Comparison of ENCODE assay signal across 8 cellular contexts in the genomic region with DNA sequence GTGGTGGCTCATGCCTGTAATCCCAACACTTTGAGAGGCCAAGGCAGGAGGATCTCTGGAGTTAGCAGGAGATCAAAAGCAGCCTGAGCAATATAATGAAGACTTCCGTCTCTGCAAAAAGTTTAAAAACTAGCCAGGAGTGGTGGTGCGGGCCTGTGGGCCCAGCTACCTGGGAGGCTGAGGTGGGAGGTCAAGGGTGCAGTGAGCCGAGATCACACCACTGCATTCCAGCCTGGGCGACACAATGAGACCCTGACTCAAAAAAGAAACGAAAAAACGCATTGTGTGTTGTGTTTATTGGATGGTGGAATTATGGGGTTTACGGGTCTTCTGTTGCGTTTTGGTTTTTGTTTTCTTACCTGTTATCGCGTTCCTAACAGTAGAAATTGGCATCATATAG. TPM values are rescaled to one million over a fixed set of nuclear protein-coding genes. Genes with fewer than 3 reads are reported as not detected.
A peak's percentile ranks its signal among the peaks of the same experiment; 100 is the strongest.
DNase-seq lines count a peak whose midpoint lies in the region; ATAC-seq, FAIRE-seq and TF ChIP-seq lines count a peak whose summit lies in the region.

No MANE protein-coding gene starts in this region.

- TF ChIP-seq CTCF in WTC11 (IDR thresholded peaks at IDR 0.05) (no peak), gastroesophageal sphincter (IDR thresholded peaks at IDR 0.05) (no peak)

- POLR2A ChIA-PET in WTC11 (lab: Charles Lee): interaction anchor here (0.8 to 1.4 kb wide), 3 partner anchors 34 to 57 kb away, joined by 3 to 8 read pairs (median 4); a partner anchor contains a TSS

- in situ Hi-C loops in GM23248 (cut with MboI): no loop called here

- no peaks in the 10 kb centered on the region for H3K9me3 Mint-ChIP-seq in WTC11

- peak overlapping the region; percentile 77 for H2AFZ ChIP-seq in GM23248

- H3K4me3 ChIP-seq in GM23248 (peak overlapping the region; percentile 94), gastroesophageal sphincter (peak overlapping the region; percentile 80 to 88), skeletal muscle cell (ENCODE audit: low read depth, low read length) (peak overlapping the region; percentile 88), small intestine (ENCODE audit: low read depth in 1 of 2, low read length in 2 of 2) (peak overlapping the region in 1 of 2 donors; percentile 73), H7 (ENCODE audit: insufficient read depth, low read depth, low read length) (no peak overlapping the region; the same call in 1 of the 2 replicates)

- no peaks in the 10 kb centered on the region for H4K20me1 ChIP-seq in GM23248 (ENCODE audit: insufficient read depth)

- CTCF ChIA-PET in WTC11 (lab: Charles Lee): interaction anchor here (0.9 to 1.5 kb wide), 4 partner anchors 14 to 57 kb away, joined by 3 to 6 read pairs (median 3); a partner anchor contains a TSS

- H3K9ac ChIP-seq in GM23248: peak overlapping the region; percentile 93

- H3K27ac ChIP-seq in GM23248: peak overlapping the region; percentile 89
- peak overlapping the region in 3 of 4 donors; percentile 89 to 98 (median 90) for H3K27ac ChIP-seq in gastroesophageal sphincter
- H3K27ac ChIP-seq in small intestine (ENCODE audit: low read depth in 1 of 2, low read length in 1 of 2): no peak overlapping the region

- H3K27me3 Mint-ChIP-seq in WTC11 (ENCODE audit: low read depth): no peaks in the 10 kb centered on the region

- H3K9me2 ChIP-seq in GM23248 (ENCODE audit: insufficient read depth): no peaks in the 10 kb centered on the region

- no peak for TF ChIP-seq POLR2A in gastroesophageal sphincter (IDR thresholded peaks at IDR 0.05)

- peaks cover 24% of the 10 kb centered on the region for H3K4me1 Mint-ChIP-seq in WTC11

- H3K36me3 ChIP-seq in GM23248 (ENCODE audit: low read depth): peaks cover 4% of the 10 kb centered on the region; the same call in 1 of the 2 replicates
- H3K36me3 ChIP-seq in gastroesophageal sphincter: peaks cover 0 to 12% of the 10 kb centered on the region in 2 donors
- H3K36me3 ChIP-seq in small intestine (ENCODE audit: control insufficient read depth in 2 of 2, insufficient read depth in 2 of 2, low read length in 2 of 2): no peaks in the 10 kb centered on the region
- peaks cover 9% of the 10 kb centered on the region for H3K36me3 ChIP-seq in H7 (replicated peaks; ENCODE audit: control insufficient read depth, insufficient read depth, low read length)

- H3K36me3 Mint-ChIP-seq in WTC11: peaks cover 9% of the 10 kb centered on the region

- H3K27ac Mint-ChIP-seq in WTC11: peak overlapping the region; percentile 89

- H3K27me3 ChIP-seq in GM23248 (replicated peaks; ENCODE audit: insufficient read depth) (no peaks in the 10 kb centered on the region), gastroesophageal sphincter (no peaks in the 10 kb centered on the region), small intestine (ENCODE audit: control insufficient read depth in 2 of 2, insufficient read depth in 2 of 2, low read length in 2 of 2) (no peaks in the 10 kb centered on the region), H7 (ENCODE audit: control insufficient read depth, insufficient read depth, low read length) (no peaks in the 10 kb centered on the region)

- no peak for TF ChIP-seq EP300 in gastroesophageal sphincter (IDR thresholded peaks at IDR 0.05)

- peaks cover 44% of the 10 kb centered on the region for H3K79me2 ChIP-seq in GM23248 (ENCODE audit: insufficient read depth)

- peak overlapping the region; percentile 83 for H3K4me2 ChIP-seq in GM23248 (ENCODE audit: unreplicated experiment)

- DNase-seq in GM23248: no peak
- no peak for DNase-seq in WTC11 (ENCODE audit: low spot score)
- no peak for DNase-seq in skeletal muscle cell (ENCODE audit: low read depth)
- no peak for DNase-seq in ureter (ENCODE audit: low spot score)
- DNase-seq in hypothalamus (lab: John Stamatoyannopoulos, UW): no peak
- DNase-seq in small intestine: no peak
- no peak for DNase-seq in H7

- peaks cover 23% of the 10 kb centered on the region for H3K4me1 ChIP-seq in GM23248 (ENCODE audit: insufficient read depth)
- H3K4me1 ChIP-seq in gastroesophageal sphincter: peaks cover 0 to 34% (median 15%) of the 10 kb centered on the region in 3 donors
- peaks cover 0 to 6% of the 10 kb centered on the region in 2 donors for H3K4me1 ChIP-seq in small intestine (ENCODE audit: control insufficient read depth in 2 of 2, insufficient read depth in 1 of 2, low read depth in 1 of 2, low read length in 1 of 2)

- no peaks in the 10 kb centered on the region for H3K9me3 ChIP-seq in GM23248 (ENCODE audit: low read depth)
- H3K9me3 ChIP-seq in gastroesophageal sphincter: no peaks in the 10 kb centered on the region
- no peaks in the 10 kb centered on the region for H3K9me3 ChIP-seq in small intestine (ENCODE audit: control insufficient read depth, low read depth)

- no peak for ATAC-seq in WTC11
- no peak for ATAC-seq in gastroesophageal sphincter

- peaks cover 15% of the 10 kb centered on the region for H3F3A ChIP-seq in GM23248 (ENCODE audit: insufficient read depth)

- WGBS in GM23248 (ENCODE audit: low coverage in 1 of 2, low lambda C conversion rate in 2 of 2, missing lambda C conversion rate in 2 of 2), 2 experiments: 87 to 92% methylated on average over 10 of the region's 10 CpGs
- WGBS in gastroesophageal sphincter (ENCODE audit: low coverage in 1 of 2), 2 donors: 83 to 88% methylated on average over 8 to 10 of the region's 10 CpGs
- WGBS in small intestine, 3 donors: 78 to 85% (median 84%) methylated on average over 10 of the region's 10 CpGs

- FAIRE-seq in small intestine (lab: Jason Lieb, UNC): no peak

- H3K4me3 Mint-ChIP-seq in WTC11: peak overlapping the region; percentile 94

TF ChIP-seq in WTC11, 78 proteins besides CTCF, POLR2A, EP300 and RAD21:
- TF ChIP-seq, protein P1, sequence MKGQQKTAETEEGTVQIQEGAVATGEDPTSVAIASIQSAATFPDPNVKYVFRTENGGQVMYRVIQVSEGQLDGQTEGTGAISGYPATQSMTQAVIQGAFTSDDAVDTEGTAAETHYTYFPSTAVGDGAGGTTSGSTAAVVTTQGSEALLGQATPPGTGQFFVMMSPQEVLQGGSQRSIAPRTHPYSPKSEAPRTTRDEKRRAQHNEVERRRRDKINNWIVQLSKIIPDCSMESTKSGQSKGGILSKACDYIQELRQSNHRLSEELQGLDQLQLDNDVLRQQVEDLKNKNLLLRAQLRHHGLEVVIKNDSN (CRISPR knock-in tag; IDR thresholded peaks at IDR 0.05): 0 out of 2 replicates have a peak, but pooled peaks have one; percentile 21
- TF ChIP-seq FOXP1 (CRISPR knock-in tag; IDR thresholded peaks at IDR 0.05; ENCODE audit: borderline replicate concordance) (no peak), ELF4 (CRISPR knock-in tag; IDR thresholded peaks at IDR 0.05; ENCODE audit: low read depth) (no peak), SMAD4 (CRISPR knock-in tag; IDR thresholded peaks at IDR 0.05) (no peak), GTF2I (CRISPR knock-in tag; conservative IDR thresholded peaks at IDR 0.05) (no peak), ZNF121 (CRISPR knock-in tag; IDR thresholded peaks at IDR 0.05) (no peak)
- TF ChIP-seq, protein P2, sequence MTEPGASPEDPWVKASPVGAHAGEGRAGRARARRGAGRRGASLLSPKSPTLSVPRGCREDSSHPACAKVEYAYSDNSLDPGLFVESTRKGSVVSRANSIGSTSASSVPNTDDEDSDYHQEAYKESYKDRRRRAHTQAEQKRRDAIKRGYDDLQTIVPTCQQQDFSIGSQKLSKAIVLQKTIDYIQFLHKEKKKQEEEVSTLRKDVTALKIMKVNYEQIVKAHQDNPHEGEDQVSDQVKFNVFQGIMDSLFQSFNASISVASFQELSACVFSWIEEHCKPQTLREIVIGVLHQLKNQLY (CRISPR knock-in tag; IDR thresholded peaks at IDR 0.05): no peak
- TF ChIP-seq, protein P3, sequence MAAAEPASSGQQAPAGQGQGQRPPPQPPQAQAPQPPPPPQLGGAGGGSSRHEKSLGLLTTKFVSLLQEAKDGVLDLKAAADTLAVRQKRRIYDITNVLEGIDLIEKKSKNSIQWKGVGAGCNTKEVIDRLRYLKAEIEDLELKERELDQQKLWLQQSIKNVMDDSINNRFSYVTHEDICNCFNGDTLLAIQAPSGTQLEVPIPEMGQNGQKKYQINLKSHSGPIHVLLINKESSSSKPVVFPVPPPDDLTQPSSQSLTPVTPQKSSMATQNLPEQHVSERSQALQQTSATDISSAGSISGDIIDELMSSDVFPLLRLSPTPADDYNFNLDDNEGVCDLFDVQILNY (CRISPR knock-in tag; IDR thresholded peaks at IDR 0.05): no peak

RNA-seq across cellular contexts. Expression of a gene that starts 0.9 kb away (rescaled TPM):
- 43.3 and 43.9 TPM in 2 replicates for total RNA-seq in GM23248 (2014; rRNA removed; shearing (Covaris generic))
- polyA plus RNA-seq in GM23248 (2016; fragmentation: Nextera tagmentation; extraction: Ambion mirVana) (36.0 and 36.9 TPM in 2 replicates), small intestine (10 to 100 TPM; 11.0 to 24.0 (median 12.7) TPM)
- total RNA-seq in WTC11 (2021) (42.0 to 47.0 TPM (median 43.7 TPM) in 3 replicates), gastroesophageal sphincter (10 to 100 TPM; 44.4 to 63.3 (median 50.7) TPM), ureter (37.3 TPM)
- 55.3 and 56.2 TPM in 2 replicates for total RNA-seq in H7 (2014; rRNA removed; shearing (Covaris generic))

RNA-seq across cellular contexts. Expression of a gene that starts 46.9 kb away (rescaled TPM):
- total RNA-seq in GM23248 (2014; rRNA removed; shearing (Covaris generic)): 16.7 and 31.8 TPM in 2 replicates
- polyA plus RNA-seq in GM23248 (2016; fragmentation: Nextera tagmentation; extraction: Ambion mirVana): 33.0 and 33.2 TPM in 2 replicates
- 34.3 to 38.4 TPM (median 36.1 TPM) in 3 replicates for total RNA-seq in WTC11 (2021)
- 10 to 100 TPM; 25.4 to 44.0 (median 30.4) TPM for total RNA-seq in gastroesophageal sphincter
- 35.8 TPM for total RNA-seq in ureter
- 10 to 100 TPM; 21.3 to 28.9 (median 27.5) TPM for polyA plus RNA-seq in small intestine
- 23.5 and 28.0 TPM in 2 replicates for total RNA-seq in H7 (2014; rRNA removed; shearing (Covaris generic))

RNA-seq across cellular contexts. Expression of a gene that starts 56.5 kb away (rescaled TPM):
- total RNA-seq in GM23248 (2014; rRNA removed; shearing (Covaris generic)): 160 and 179 TPM in 2 replicates
- polyA plus RNA-seq in GM23248 (2016; fragmentation: Nextera tagmentation; extraction: Ambion mirVana) (130 and 138 TPM in 2 replicates), small intestine (10 to 100 TPM; 21.7 to 56.8 (median 41.6) TPM)
- total RNA-seq in WTC11 (2021) (174 to 214 TPM (median 174 TPM) in 3 replicates), gastroesophageal sphincter (100 to 1,000 TPM in 1 of 4 donors, 10 to 100 TPM in 3; 76.9 to 109 (median 81.6) TPM), ureter (155 TPM)
- total RNA-seq in H7 (2014; rRNA removed; shearing (Covaris generic)): 149 and 178 TPM in 2 replicates

Comparison
In these comparisons a context has a peak if more than half of its experiments do, and no peak if none do; other contexts are left out.
1. H3K27ac ChIP-seq: peak in GM23248 (single experiment) and gastroesophageal sphincter (3 of 4); none in small intestine (0 of 2).